In the genomic region with DNA sequence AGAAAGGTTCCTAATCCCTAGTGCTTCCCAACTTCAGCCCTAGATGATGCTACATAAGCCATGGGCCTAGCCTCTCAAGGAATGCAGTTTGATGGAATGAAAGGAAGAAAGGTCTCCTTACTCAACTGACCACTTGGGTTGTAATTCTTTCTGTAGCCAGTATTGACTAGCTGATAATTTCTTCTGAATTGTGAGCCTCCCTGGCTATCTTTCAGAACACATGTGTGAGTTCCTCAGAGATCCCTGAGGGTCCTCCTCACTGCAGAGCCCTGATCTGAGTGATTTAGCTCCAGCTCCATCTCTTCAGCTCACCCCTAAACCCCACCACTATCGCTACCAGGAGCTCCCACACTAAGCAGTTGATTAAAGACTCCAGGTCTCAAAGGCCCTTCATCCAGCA, we compare ENCODE assay signal across 33 cellular contexts. TPM values are rescaled to one million over a fixed set of nuclear protein-coding genes. Genes with fewer than 3 reads are reported as not detected.
"Had no signal": no experiment of that assay in that cellular context is flagged by ENCODE, and none has a peak within 500 bp of the region (broad histone marks: within the 10 kb centered on the region; RNA-seq: fewer than 3 reads in every experiment).

No MANE protein-coding gene starts in this region.

- ATAC-seq: activated CD8-positive, alpha-beta T cell treated with anti-CD3 and anti-CD28 coated beads for 36 hours; activated naive CD4-positive, alpha-beta T cell treated with anti-CD3 and anti-CD28 coated beads, Interleukin-2, amount 50 U/mL, for 72 hours; foreskin keratinocyte; gastroesophageal sphincter; heart right ventricle; T-cell had no signal

- H3K27me3 Mint-ChIP-seq: brain had no signal

- H3K4me2 ChIP-seq: hepatocyte had no signal

- H3K36me3 ChIP-seq: ascending aorta, breast epithelium, cardiac muscle cell, colonic mucosa, esophagus muscularis mucosa, gastroesophageal sphincter, heart right ventricle had no signal

- H3K9me3 Mint-ChIP-seq: activated CD8-positive, alpha-beta T cell treated with anti-CD3 and anti-CD28 coated beads for 36 hours; activated naive CD4-positive, alpha-beta T cell treated with anti-CD3 and anti-CD28 coated beads, Interleukin-2, amount 10 ng/mL, durations not matched to agents 7 days and 5 days; activated naive CD4-positive, alpha-beta T cell treated with anti-CD3 and anti-CD28 coated beads, Interleukin-2, amount 50 U/mL, for 72 hours; activated naive CD8-positive, alpha-beta T cell treated with anti-CD3 and anti-CD28 coated beads, Interleukin-2, amount 10 ng/mL, durations not matched to agents 7 days and 5 days; brain; T-cell; T-helper 1 cell treated with Interleukin-12 subunit alpha and Interleukin-12 subunit beta and Interleukin-4 antibody, amounts not matched to agents 30 μg/mL and 1 μg/mL, for 36 hours had no signal

- H3K4me3 Mint-ChIP-seq: activated CD8-positive, alpha-beta T cell treated with anti-CD3 and anti-CD28 coated beads for 36 hours; activated naive CD4-positive, alpha-beta T cell treated with anti-CD3 and anti-CD28 coated beads, Interleukin-2, amount 10 ng/mL, durations not matched to agents 7 days and 5 days; activated naive CD8-positive, alpha-beta T cell treated with anti-CD3 and anti-CD28 coated beads, Interleukin-2, amount 10 ng/mL, durations not matched to agents 7 days and 5 days; brain; T-cell; T-helper 1 cell treated with Interleukin-12 subunit alpha and Interleukin-12 subunit beta and Interleukin-4 antibody, amounts not matched to agents 30 μg/mL and 1 μg/mL, for 36 hours had no signal

- H3K79me2 ChIP-seq: hepatocyte had no signal

- H3K4me3 ChIP-seq: ascending aorta, breast epithelium, cardiac muscle cell, colonic mucosa, esophagus muscularis mucosa, gastroesophageal sphincter, heart right ventricle, hepatocyte had no signal

- H2AFZ ChIP-seq: hepatocyte had no signal

- H3K27me3 ChIP-seq: ascending aorta, breast epithelium, cardiac muscle cell, colonic mucosa, esophagus muscularis mucosa, gastroesophageal sphincter, heart right ventricle had no signal

- H3K9me3 ChIP-seq: ascending aorta, breast epithelium, colonic mucosa, esophagus muscularis mucosa, gastroesophageal sphincter, heart right ventricle had no signal

- H3K4me1 ChIP-seq: ascending aorta, breast epithelium, colonic mucosa, esophagus muscularis mucosa, foreskin keratinocyte, gastroesophageal sphincter had no signal

- H3K27ac Mint-ChIP-seq: activated CD8-positive, alpha-beta T cell treated with anti-CD3 and anti-CD28 coated beads for 36 hours; activated naive CD4-positive, alpha-beta T cell treated with anti-CD3 and anti-CD28 coated beads, Interleukin-2, amount 10 ng/mL, durations not matched to agents 7 days and 5 days; activated naive CD4-positive, alpha-beta T cell treated with anti-CD3 and anti-CD28 coated beads, Interleukin-2, amount 50 U/mL, for 72 hours; activated naive CD8-positive, alpha-beta T cell treated with anti-CD3 and anti-CD28 coated beads, Interleukin-2, amount 10 ng/mL, durations not matched to agents 7 days and 5 days; brain; T-cell; T-helper 1 cell treated with Interleukin-12 subunit alpha and Interleukin-12 subunit beta and Interleukin-4 antibody, amounts not matched to agents 30 μg/mL and 1 μg/mL, for 36 hours had no signal

- H3K36me3 Mint-ChIP-seq: activated naive CD4-positive, alpha-beta T cell treated with anti-CD3 and anti-CD28 coated beads, Interleukin-2, amount 10 ng/mL, durations not matched to agents 7 days and 5 days; activated naive CD4-positive, alpha-beta T cell treated with anti-CD3 and anti-CD28 coated beads, Interleukin-2, amount 50 U/mL, for 72 hours; activated naive CD8-positive, alpha-beta T cell treated with anti-CD3 and anti-CD28 coated beads, Interleukin-2, amount 10 ng/mL, durations not matched to agents 7 days and 5 days; brain; T-cell had no signal

- H3K4me1 Mint-ChIP-seq: brain, T-cell had no signal

- DNase-seq: activated CD4-positive, alpha-beta T cell treated with anti-CD3 and anti-CD28 coated beads for 4 hours; activated CD4-positive, alpha-beta T cell treated with anti-CD3 and anti-CD28 coated beads, Interleukin-2, amount 50 U/mL, for 1 hour; activated CD4-positive, alpha-beta T cell treated with anti-CD3 and anti-CD28 coated beads, Interleukin-2, amount 50 U/mL, for 48 hours; activated CD4-positive, CD25-positive, alpha-beta regulatory T cell; activated CD4-positive, CD25-positive, alpha-beta regulatory T cell treated with anti-CD3 and anti-CD28 coated beads, Interleukin-2, amount 50 U/mL, for 72 hours; activated CD8-positive, alpha-beta memory T cell treated with anti-CD3 and anti-CD28 coated beads for 24 hours; activated CD8-positive, alpha-beta T cell treated with anti-CD3 and anti-CD28 coated beads for 36 hours; activated gamma-delta T cell; activated naive CD4-positive, alpha-beta T cell; activated naive CD4-positive, alpha-beta T cell treated with anti-CD3 and anti-CD28 coated beads, Interleukin-2, amount 10 ng/mL, durations not matched to agents 7 days and 5 days; activated naive CD8-positive, alpha-beta T cell treated with anti-CD3 and anti-CD28 coated beads, Interleukin-2, amount 10 ng/mL, durations not matched to agents 7 days and 5 days; activated T-cell treated with anti-CD3 and anti-CD28 coated beads, Interleukin-2, amount 50 U/mL, for 48 hours; central memory CD4-positive, alpha-beta T cell; cerebellar nuclear complex; colonic mucosa; effector CD8-positive, alpha-beta T cell; foreskin keratinocyte; heart right ventricle; T-cell; T1000 had no signal

RNA-seq across cellular contexts. Expression of gene CFAP210, which starts 31.5 kb away (rescaled TPM):
- total RNA-seq: activated CD8-positive, alpha-beta T cell treated with anti-CD3 and anti-CD28 coated beads for 36 hours; activated naive CD4-positive, alpha-beta T cell treated with anti-CD3 and anti-CD28 coated beads, Interleukin-2, amount 50 U/mL, for 72 hours; activated naive CD8-positive, alpha-beta T cell treated with anti-CD3 and anti-CD28 coated beads, Interleukin-2, amount 10 ng/mL, durations not matched to agents 7 days and 5 days; ascending aorta; cardiac muscle cell; colonic mucosa; dermis microvascular lymphatic vessel endothelial cell; endothelial cell of umbilical vein; foreskin keratinocyte; gastroesophageal sphincter; glomerular endothelial cell; heart right ventricle; hepatocyte; T-helper 2 cell treated with Interferon-gamma antibody and Interleukin-4, amounts not matched to agents 100 ng/mL and 5 ng/mL, for 36 hours had no signal

RNA-seq across cellular contexts. Expression of gene PHOSPHO2, which starts 31.5 kb away (rescaled TPM):
- total RNA-seq: ascending aorta had no signal
